Comparison of ENCODE assay signal across 8 cellular contexts in the genomic region with DNA sequence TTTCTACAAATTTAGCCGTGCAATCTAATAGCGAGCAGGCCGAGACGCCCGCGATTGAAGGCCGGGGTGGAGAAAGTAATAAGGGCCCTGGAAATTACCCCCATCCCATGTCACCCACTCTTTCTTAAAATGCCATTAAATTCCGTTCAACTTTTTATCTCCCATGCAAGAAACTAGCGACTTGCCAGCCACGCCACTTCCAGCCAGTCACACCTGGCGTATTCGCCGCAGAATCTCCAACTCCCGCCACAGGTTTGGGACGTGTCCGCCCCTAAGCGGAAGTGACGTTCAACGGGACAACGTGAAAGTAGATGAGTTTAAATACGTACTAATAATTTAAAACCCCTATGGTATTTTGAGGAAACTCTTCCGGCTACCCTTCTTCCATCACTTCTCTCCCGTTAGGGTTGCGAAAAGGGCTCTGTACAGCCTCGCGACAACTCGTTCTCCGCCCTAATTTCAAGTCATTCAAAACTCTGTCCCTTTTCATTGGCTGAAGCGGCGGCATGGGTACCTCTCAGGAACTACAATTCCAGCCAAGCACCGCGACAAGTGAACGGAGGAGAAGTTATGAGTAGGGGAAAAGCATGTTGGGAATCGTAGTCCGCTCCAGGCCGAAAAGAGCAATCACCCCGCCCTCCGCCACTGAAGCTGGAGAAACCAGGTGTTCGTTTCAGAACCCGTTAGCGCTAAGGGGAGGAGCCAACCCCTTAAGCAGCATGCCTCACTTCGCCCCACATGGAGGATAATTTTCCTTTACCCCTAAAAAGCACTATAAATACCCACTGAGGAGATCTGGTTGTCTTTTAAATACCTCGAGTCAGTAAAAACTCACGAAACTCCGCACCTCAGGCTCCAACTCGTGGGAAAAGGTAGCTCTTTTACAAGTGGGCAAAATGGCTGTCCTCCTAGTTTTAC. TPM values are rescaled to one million over a fixed set of nuclear protein-coding genes. Genes with fewer than 3 reads are reported as not detected.
DNase-seq lines count a peak whose midpoint lies in the region; ATAC-seq and TF ChIP-seq lines count a peak whose summit lies in the region.

A gene (minus strand): TSS at position 906 of the 918 bp plus-strand sequence.

- H3K27me3 ChIP-seq in BE2C, result no peaks in the 10 kb centered on the region
- H3K27me3 ChIP-seq in kidney epithelial cell (ENCODE audit: control insufficient read depth, insufficient read depth, low read length), result no peaks in the 10 kb centered on the region

- H3K27ac Mint-ChIP-seq in activated CD4-positive, alpha-beta T cell treated with anti-CD3 and anti-CD28 coated beads for 36 hours, result peak within 1 kb of the TSS; percentile 84
- H3K27ac Mint-ChIP-seq in chondrocyte (ENCODE audit: unreplicated experiment), result peak within 1 kb of the TSS; percentile 93

- H3K4me3 ChIP-seq in BE2C (ENCODE audit: low read depth, low read length) (peak within 1 kb of the TSS; percentile 77), kidney epithelial cell (ENCODE audit: low read depth, low read length) (peak within 1 kb of the TSS; percentile 97)

- H3K36me3 Mint-ChIP-seq in activated CD4-positive, alpha-beta T cell treated with anti-CD3 and anti-CD28 coated beads for 36 hours (ENCODE audit: low read depth), result peaks cover 7% of the 10 kb centered on the region
- peaks cover 1% of the 10 kb centered on the region for H3K36me3 Mint-ChIP-seq in chondrocyte (ENCODE audit: low read depth)

- intact Hi-C loops in activated CD4-positive, alpha-beta T cell treated with anti-CD3 and anti-CD28 coated beads for 36 hours (cut with DNase I, micrococcal nuclease), result loop anchor here (1.0 to 10.0 kb wide), 15 partner anchors 134 to 1408 kb away; a partner anchor contains a TSS

- peaks cover 36% of the 10 kb centered on the region for H3K4me1 Mint-ChIP-seq in activated CD4-positive, alpha-beta T cell treated with anti-CD3 and anti-CD28 coated beads for 36 hours
- peaks cover 19% of the 10 kb centered on the region for H3K4me1 Mint-ChIP-seq in chondrocyte (ENCODE audit: low read depth)

- POLR2A ChIA-PET in activated CD4-positive, alpha-beta T cell treated with anti-CD3 and anti-CD28 coated beads for 36 hours (lab: Charles Lee), result interaction anchor here (0.7 to 1.4 kb wide), 5 partner anchors 345 to 798 kb away, joined by 3 to 9 read pairs (median 4); a partner anchor contains a TSS

- no peak for TF ChIP-seq CTCF in BE2C (IDR thresholded peaks at IDR 0.05; ENCODE audit: low read depth, low read length)
- no peak for TF ChIP-seq CTCF in chondrocyte (IDR thresholded peaks at IDR 0.05)
- TF ChIP-seq CTCF in kidney epithelial cell (IDR thresholded peaks at IDR 0.05; ENCODE audit: insufficient read depth, low read length, poor library complexity, severe bottlenecking), result no peak

- H3K4me3 Mint-ChIP-seq in activated CD4-positive, alpha-beta T cell treated with anti-CD3 and anti-CD28 coated beads for 36 hours, result no peak within 1 kb of the TSS
- no peak within 1 kb of the TSS for H3K4me3 Mint-ChIP-seq in chondrocyte (ENCODE audit: unreplicated experiment)

- H3K9me3 ChIP-seq in BE2C, result no peaks in the 10 kb centered on the region

- no peaks in the 10 kb centered on the region for H3K27me3 Mint-ChIP-seq in activated CD4-positive, alpha-beta T cell treated with anti-CD3 and anti-CD28 coated beads for 36 hours
- no peaks in the 10 kb centered on the region for H3K27me3 Mint-ChIP-seq in chondrocyte (ENCODE audit: low read depth)

- peak; percentile 58 for ATAC-seq in HG03442 (IDR thresholded peaks at IDR 0.05; ENCODE audit: unreplicated experiment)
- ATAC-seq in activated CD4-positive, alpha-beta T cell treated with anti-CD3 and anti-CD28 coated beads for 36 hours, result peak; percentile 78

- no peaks in the 10 kb centered on the region for H3K4me1 ChIP-seq in BE2C

- CTCF ChIA-PET in activated CD4-positive, alpha-beta T cell treated with anti-CD3 and anti-CD28 coated beads for 36 hours (lab: Charles Lee), result interaction anchor here (0.8 to 1.2 kb wide), 5 partner anchors 14 to 527 kb away, joined by 3 to 5 read pairs (median 4); a partner anchor contains a TSS

- H3K36me3 ChIP-seq in BE2C (no peaks in the 10 kb centered on the region), kidney epithelial cell (ENCODE audit: control insufficient read depth, insufficient read depth, low read length) (no peaks in the 10 kb centered on the region)

- DNase-seq in BE2C (peak; percentile 87), GM19240 (ENCODE audit: insufficient read length, low spot score) (peak; percentile 54), NCI-H510A treated with DMSO at 0.1 percent for 48 hours (lab: John Stamatoyannopoulos, UW) (peak; percentile 96), chondrocyte (ENCODE audit: low spot score) (peak; percentile 97), kidney epithelial cell (ENCODE audit: low read depth) (peak; percentile 95)
- DNase-seq in activated CD4-positive, alpha-beta T cell treated with anti-CD3 and anti-CD28 coated beads for 36 hours, result peak; percentile 96
- DNase-seq in stimulated activated CD4-positive, alpha-beta T cell treated with anti-CD3 and anti-CD28 coated beads, Interleukin-15, amount 100 ng/mL, for 24 hours, result peak; percentile 95

- H3K9me3 Mint-ChIP-seq in activated CD4-positive, alpha-beta T cell treated with anti-CD3 and anti-CD28 coated beads for 36 hours (ENCODE audit: low read depth), result no peaks in the 10 kb centered on the region
- H3K9me3 Mint-ChIP-seq in chondrocyte (ENCODE audit: low read depth), result no peaks in the 10 kb centered on the region

RNA-seq across cellular contexts. Expression of the gene that starts here (rescaled TPM):
- polyA plus RNA-seq in BE2C (2012; ENCODE audit: insufficient read depth, insufficient read length, low read depth), result 0.97 TPM
- 10 to 100 TPM; 15.1 to 16.5 TPM for total RNA-seq in activated CD4-positive, alpha-beta T cell treated with anti-CD3 and anti-CD28 coated beads for 36 hours
- 5.9 to 10.1 TPM (median 7.0 TPM) in 3 replicates for total RNA-seq in chondrocyte
- 6.0 and 8.5 TPM in 2 replicates for total RNA-seq in kidney epithelial cell

Comparison
In these comparisons a context has a peak if more than half of its experiments do, and no peak if none do; other contexts are left out.
1. Peak in every context shown above with its lines: DNase-seq, ATAC-seq and H3K4me3 ChIP-seq.